Comparison of ENCODE assay signal across 23 cellular contexts in the genomic region with DNA sequence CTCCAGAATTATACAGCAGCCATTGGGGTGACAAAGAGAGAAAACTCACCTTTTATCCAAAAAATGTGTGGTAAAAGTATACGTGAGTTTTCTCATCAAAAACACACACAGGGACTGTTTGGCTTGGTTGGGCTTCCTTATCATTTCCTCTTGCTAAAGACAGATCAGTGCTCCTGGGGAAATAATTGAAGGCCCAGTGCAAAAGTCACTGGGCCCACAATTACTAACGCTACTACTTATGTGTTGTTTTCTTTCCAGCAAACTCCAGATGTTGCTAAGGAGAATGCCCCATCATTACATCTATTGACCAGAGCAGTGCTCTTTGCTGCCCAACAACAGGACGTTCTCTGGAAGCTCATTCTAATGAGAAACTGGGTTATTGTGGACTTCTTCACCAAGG.
"Had no signal": no experiment of that assay in that cellular context is flagged by ENCODE, and none has a peak within 500 bp of the region (broad histone marks: within the 10 kb centered on the region; RNA-seq: fewer than 3 reads in every experiment).

No MANE protein-coding gene starts in this region.

- H3K36me3 ChIP-seq: cardiac muscle cell, sigmoid colon had no signal

- FAIRE-seq: endometrium had no signal

- ATAC-seq: activated T-cell treated with anti-CD3 and anti-CD28 coated beads, Interleukin-2, amount 50 U/mL, for 72 hours; esophagus mucosa; naive thymus-derived CD8-positive, alpha-beta T cell; stimulated activated naive B cell treated with anti-CD40 and anti-IgM and Interleukin-4, amounts not matched to agents 10 μg/mL and 1 μg/mL and 100 μg/mL, for 72 hours had no signal

- H3K9me3 Mint-ChIP-seq: activated CD4-positive, alpha-beta memory T cell treated with anti-CD3 and anti-CD28 coated beads for 36 hours; activated naive CD4-positive, alpha-beta T cell treated with anti-CD3 and anti-CD28 coated beads, Interleukin-2, amount 10 ng/mL, durations not matched to agents 7 days and 5 days; naive thymus-derived CD8-positive, alpha-beta T cell; stimulated activated naive B cell treated with anti-CD40 and anti-IgM and Interleukin-4, amounts not matched to agents 10 μg/mL and 1 μg/mL and 100 μg/mL, for 72 hours had no signal

- H3K36me3 Mint-ChIP-seq: activated CD4-positive, alpha-beta memory T cell treated with anti-CD3 and anti-CD28 coated beads for 36 hours; activated naive CD4-positive, alpha-beta T cell treated with anti-CD3 and anti-CD28 coated beads, Interleukin-2, amount 10 ng/mL, durations not matched to agents 7 days and 5 days; naive thymus-derived CD8-positive, alpha-beta T cell; stimulated activated naive B cell treated with anti-CD40 and anti-IgM and Interleukin-4, amounts not matched to agents 10 μg/mL and 1 μg/mL and 100 μg/mL, for 72 hours had no signal

- H3K4me3 ChIP-seq: cardiac muscle cell, sigmoid colon, smooth muscle cell, testis had no signal

- DNase-seq: activated CD4-positive, alpha-beta memory T cell treated with anti-CD3 and anti-CD28 coated beads for 36 hours; activated CD4-positive, alpha-beta T cell treated with anti-CD3 and anti-CD28 coated beads for 48 hours; activated effector memory CD4-positive, alpha-beta T cell treated with Interleukin-2 at 50 U/mL for 16 hours; activated naive CD4-positive, alpha-beta T cell treated with anti-CD3 and anti-CD28 coated beads, Interleukin-2, amount 10 ng/mL, durations not matched to agents 7 days and 5 days; activated T-cell treated with anti-CD3 and anti-CD28 coated beads, Interleukin-2, amount 50 U/mL, for 72 hours; effector CD4-positive, alpha-beta T cell; foreskin melanocyte; glutamatergic neuron; hypothalamus; naive thymus-derived CD8-positive, alpha-beta T cell; retina; sigmoid colon; stimulated activated CD4-positive, alpha-beta T cell treated with anti-CD3 and anti-CD28 coated beads, Interleukin-15, amount 100 ng/mL, for 24 hours; stimulated activated CD8-positive, alpha-beta memory T cell treated with anti-CD3 and anti-CD28 coated beads, Interleukin-4, amount 100 ng/mL, for 48 hours; stimulated activated naive B cell treated with anti-CD40 and anti-IgM and Interleukin-4, amounts not matched to agents 10 μg/mL and 1 μg/mL and 100 μg/mL, for 72 hours; T-helper 9 cell; testis; trophoblast cell had no signal

- H3K27ac Mint-ChIP-seq: activated CD4-positive, alpha-beta memory T cell treated with anti-CD3 and anti-CD28 coated beads for 36 hours; activated naive CD4-positive, alpha-beta T cell treated with anti-CD3 and anti-CD28 coated beads, Interleukin-2, amount 10 ng/mL, durations not matched to agents 7 days and 5 days; activated T-cell treated with anti-CD3 and anti-CD28 coated beads, Interleukin-2, amount 50 U/mL, for 72 hours; progenitor cell of endocrine pancreas; stimulated activated naive B cell treated with anti-CD40 and anti-IgM and Interleukin-4, amounts not matched to agents 10 μg/mL and 1 μg/mL and 100 μg/mL, for 72 hours had no signal

- H3K27me3 ChIP-seq: cardiac muscle cell, sigmoid colon, testis had no signal

- H3K4me3 Mint-ChIP-seq: activated CD4-positive, alpha-beta memory T cell treated with anti-CD3 and anti-CD28 coated beads for 36 hours; activated naive CD4-positive, alpha-beta T cell treated with anti-CD3 and anti-CD28 coated beads, Interleukin-2, amount 10 ng/mL, durations not matched to agents 7 days and 5 days; activated T-cell treated with anti-CD3 and anti-CD28 coated beads, Interleukin-2, amount 50 U/mL, for 72 hours; naive thymus-derived CD8-positive, alpha-beta T cell; stimulated activated naive B cell treated with anti-CD40 and anti-IgM and Interleukin-4, amounts not matched to agents 10 μg/mL and 1 μg/mL and 100 μg/mL, for 72 hours had no signal

- H3K4me1 ChIP-seq: sigmoid colon, testis had no signal

- H3K4me2 ChIP-seq: smooth muscle cell had no signal

- H3K27me3 Mint-ChIP-seq: activated CD4-positive, alpha-beta memory T cell treated with anti-CD3 and anti-CD28 coated beads for 36 hours; progenitor cell of endocrine pancreas; stimulated activated naive B cell treated with anti-CD40 and anti-IgM and Interleukin-4, amounts not matched to agents 10 μg/mL and 1 μg/mL and 100 μg/mL, for 72 hours had no signal

- H3K9me3 ChIP-seq: sigmoid colon, testis had no signal

- H3K27ac ChIP-seq: cardiac muscle cell, testis had no signal
